25 cellular contexts compared by ENCODE assay signal in genomic region chr11:69205125-69205928, GRCh38. TPM values are rescaled to one million over a fixed set of nuclear protein-coding genes. Genes with fewer than 3 reads are reported as not detected.
DNase-seq lines count a peak whose midpoint lies in the region; TF ChIP-seq lines count a peak whose summit lies in the region.
"Had no signal": no experiment of that assay in that cellular context is flagged by ENCODE, and none has a peak within 500 bp of the region (broad histone marks: within the 10 kb centered on the region; RNA-seq: fewer than 3 reads in every experiment).

No MANE protein-coding gene starts in this region.

- H3K4me2 ChIP-seq in BLaER1 treated with 17β-estradiol and CSF1 and Interleukin-3, amounts not matched to agents 10 nM and 100 nM, result peak overlapping the region in 8 of 11 experiments; percentile 11 to 55 (median 38); a peak in 9 of 22 replicates

- no peak overlapping the region for H3K9ac ChIP-seq in BLaER1 treated with 17β-estradiol and CSF1 and Interleukin-3, amounts not matched to agents 10 nM and 100 nM
- peak overlapping the region; percentile 86 for H3K9ac ChIP-seq in SK-N-MC (ENCODE audit: insufficient read length)
- H3K9ac ChIP-seq: GM23248 had no signal

- H3K36me3 ChIP-seq in BLaER1 treated with 17β-estradiol and CSF1 and Interleukin-3, amounts not matched to agents 10 nM and 100 nM, result no peaks in the 10 kb centered on the region
- H3K36me3 ChIP-seq in SK-N-MC (ENCODE audit: insufficient read depth, low read length) (0 out of 2 replicates have a peak, but pooled peaks cover 7% of the 10 kb centered on the region), suprapubic skin (no peaks in the 10 kb centered on the region)
- H3K36me3 ChIP-seq: HAP-1 had no signal

- H3K27ac ChIP-seq in BLaER1 treated with 17β-estradiol and CSF1 and Interleukin-3, amounts not matched to agents 10 nM and 100 nM, result peak overlapping the region in 2 of 11 experiments; percentile 26 to 39; a peak in 1 of 22 replicates
- H3K27ac ChIP-seq in SK-N-MC, result peak overlapping the region; percentile 100
- no peak overlapping the region for H3K27ac ChIP-seq in suprapubic skin
- H3K27ac ChIP-seq: C4-2B, GM23248, RWPE1 had no signal

- no peak for TF ChIP-seq CTCF in suprapubic skin (IDR thresholded peaks at IDR 0.05)

- WGBS in suprapubic skin, result 85% methylated on average over 18 of the region's 29 CpGs

- DNase-seq in SK-N-MC (ENCODE audit: low read depth, low spot score) (no peak), mesenteric fat pad (ENCODE audit: low spot score) (peak; percentile 76), suprapubic skin (ENCODE audit: low spot score in 2 of 2) (peak; percentile 50 to 62), SK-N-DZ (ENCODE audit: low spot score) (no peak), glomerular visceral epithelial cell (ENCODE audit: extremely low spot score) (no peak)
- DNase-seq in activated naive CD4-positive, alpha-beta T cell treated with Interleukin-2 at 50 U/mL for 16 hours, result no peak
- DNase-seq: ACHN; Calu3; GM23248; KG1; NCI-H1092 treated with DMSO at 0.1 percent for 48 hours; NCI-H1436 treated with DMSO at 0.1 percent for 48 hours; NCI-H1930; NCI-H2227 treated with DMSO at 0.1 percent for 48 hours; NCI-H510A; NCI-H748 treated with DMSO at 0.1 percent for 48 hours; NK-92 treated with Interleukin-12 subunit alpha and Interleukin-12 subunit beta, amount 100 ng/mL, for 24 hours; SIG-M5 had no signal

- peaks cover 0 to 17% (median 11%) of the 10 kb centered on the region in 11 experiments; a peak in 14 of 22 replicates for H3K9me3 ChIP-seq in BLaER1 treated with 17β-estradiol and CSF1 and Interleukin-3, amounts not matched to agents 10 nM and 100 nM (replicated peaks in 1 of 11)
- H3K9me3 ChIP-seq in SK-N-MC (ENCODE audit: low read depth, low read length), result peaks cover 4% of the 10 kb centered on the region; the same call in 1 of the 2 replicates
- no peaks in the 10 kb centered on the region for H3K9me3 ChIP-seq in suprapubic skin
- H3K9me3 ChIP-seq: HAP-1 had no signal

- H3K4me3 ChIP-seq in BLaER1 treated with 17β-estradiol and CSF1 and Interleukin-3, amounts not matched to agents 10 nM and 100 nM, result no peak overlapping the region
- H3K4me3 ChIP-seq in SK-N-MC, result no peak overlapping the region
- H3K4me3 ChIP-seq in suprapubic skin, result no peak overlapping the region
- H3K4me3 ChIP-seq: GM23248, HAP-1 had no signal

- peaks cover 8 to 18% (median 15%) of the 10 kb centered on the region in 10 experiments; a peak in 19 of 20 replicates for H3K4me1 ChIP-seq in BLaER1 treated with 17β-estradiol and CSF1 and Interleukin-3, amounts not matched to agents 10 nM and 100 nM
- H3K4me1 ChIP-seq in suprapubic skin, result peaks cover 2% of the 10 kb centered on the region
- H3K4me1 ChIP-seq: HAP-1 had no signal

- TF ChIP-seq EP300 in suprapubic skin (IDR thresholded peaks at IDR 0.05), result no peak

- TF ChIP-seq POLR2A in suprapubic skin (IDR thresholded peaks at IDR 0.05), result no peak

- H3K27me3 ChIP-seq in BLaER1 treated with 17β-estradiol and CSF1 and Interleukin-3, amounts not matched to agents 10 nM and 100 nM, result no peaks in the 10 kb centered on the region
- peaks cover 13% of the 10 kb centered on the region for H3K27me3 ChIP-seq in suprapubic skin

- peaks cover 0 to 4% (median 0%) of the 10 kb centered on the region in 11 experiments; a peak in 1 of 22 replicates for H4K20me1 ChIP-seq in BLaER1 treated with 17β-estradiol and CSF1 and Interleukin-3, amounts not matched to agents 10 nM and 100 nM

RNA-seq across cellular contexts. Expression of gene SMIM38, which starts 49.6 kb away (rescaled TPM):
- 0.29 TPM for total RNA-seq in mesenteric fat pad
- 1 to 10 TPM in 1 of 4 donors, under 1 TPM in 2, not detected in 1; 0.26 to 3.1 (median 0.31) TPM for total RNA-seq in suprapubic skin
- polyA plus RNA-seq in SK-N-DZ (2014; cell fraction: cytosol; rRNA removed), result 1.4 and 1.5 TPM in 2 replicates
- 2.9 and 3.0 TPM in 2 replicates for polyA plus RNA-seq in SK-N-DZ (2014; cell fraction: nucleus; rRNA removed)
- total RNA-seq: Daoy, GM23248, HT1080 had no signal
- polyA plus RNA-seq: CD8-positive, alpha-beta memory T cell; GM23248 had no signal

Comparison
In these comparisons a context has a peak if more than half of its experiments do, and no peak if none do; other contexts are left out.
1. DNase-seq: peak in mesenteric fat pad (single experiment) and suprapubic skin (2 of 2); none in SK-N-MC (single experiment), SK-N-DZ (single experiment), activated naive CD4-positive, alpha-beta T cell treated with Interleukin-2 at 50 U/mL for 16 hours (single experiment) and glomerular visceral epithelial cell (single experiment).